In genomic region chr17:16477666-16478065, GRCh38 we compare ENCODE assay signal across 2 cellular contexts.
TF ChIP-seq lines count a peak whose summit lies in the region.

No MANE protein-coding gene starts in this region.

TF ChIP-seq in HCT116, 20 proteins besides CTCF, POLR2A, EP300 and RAD21:
- TF ChIP-seq ELF1 (IDR thresholded peaks at IDR 0.05; ENCODE audit: borderline replicate concordance, low read depth) (no peak), SIN3A (IDR thresholded peaks at IDR 0.05; ENCODE audit: low read depth) (no peak), ZBTB33 (IDR thresholded peaks at IDR 0.05; ENCODE audit: extremely low read depth, insufficient replicate concordance, low read length) (no peak), CEBPB (IDR thresholded peaks at IDR 0.05; ENCODE audit: low read depth) (no peak), JUND (IDR thresholded peaks at IDR 0.05) (no peak), EGR1 (IDR thresholded peaks at IDR 0.05; ENCODE audit: low read depth) (no peak), CBX3 (IDR thresholded peaks at IDR 0.05; ENCODE audit: low read depth) (no peak), POLR2AphosphoS5 (IDR thresholded peaks at IDR 0.05; ENCODE audit: low read depth, low read length) (no peak), EZH2phosphoT487 (IDR thresholded peaks at IDR 0.05; ENCODE audit: borderline replicate concordance) (no peak), SRF (IDR thresholded peaks at IDR 0.05; ENCODE audit: low read depth) (no peak), ATF3 (IDR thresholded peaks at IDR 0.05) (no peak), REST (IDR thresholded peaks at IDR 0.05; ENCODE audit: low read depth) (no peak), ZFX (IDR thresholded peaks at IDR 0.05) (no peak), TCF7L2 (IDR thresholded peaks at IDR 0.05; ENCODE audit: borderline replicate concordance, extremely low read depth, insufficient read depth, insufficient read length) (no peak), FOSL1 (IDR thresholded peaks at IDR 0.05; ENCODE audit: low read depth) (no peak), MAX (IDR thresholded peaks at IDR 0.05) (no peak)

TF ChIP-seq in WTC11, 78 proteins besides CTCF, POLR2A, EP300 and RAD21:
- TF ChIP-seq ZNF532 (CRISPR knock-in tag; IDR thresholded peaks at IDR 0.05; ENCODE audit: borderline replicate concordance), result no peak
- no peak for TF ChIP-seq ATF2 (CRISPR knock-in tag; IDR thresholded peaks at IDR 0.05; ENCODE audit: borderline replicate concordance, low read depth)
- no peak for TF ChIP-seq SP1 (CRISPR knock-in tag; conservative IDR thresholded peaks at IDR 0.05)
- TF ChIP-seq ZNF263 (CRISPR knock-in tag; IDR thresholded peaks at IDR 0.05; ENCODE audit: low read depth), result no peak
- TF ChIP-seq NR2C2 (CRISPR knock-in tag; IDR thresholded peaks at IDR 0.05), result no peak
- TF ChIP-seq ZBTB43 (CRISPR knock-in tag; IDR thresholded peaks at IDR 0.05), result no peak
- TF ChIP-seq EMX1 (CRISPR knock-in tag; IDR thresholded peaks at IDR 0.05), result no peak
- no peak for TF ChIP-seq GRHL2 (CRISPR knock-in tag; IDR thresholded peaks at IDR 0.05; ENCODE audit: insufficient replicate concordance, severe bottlenecking)
- no peak for TF ChIP-seq ZNF232 (CRISPR knock-in tag; IDR thresholded peaks at IDR 0.05)
- no peak for TF ChIP-seq HMGA2 (CRISPR knock-in tag; IDR thresholded peaks at IDR 0.05)
- TF ChIP-seq GABPB1 (CRISPR knock-in tag; IDR thresholded peaks at IDR 0.05), result no peak
- TF ChIP-seq ZSCAN18 (CRISPR knock-in tag; IDR thresholded peaks at IDR 0.05), result no peak
